ENCODE assay signal across 8 cellular contexts in genomic region chr1:184754479-184755225, GRCh38. TPM values are rescaled to one million over a fixed set of nuclear protein-coding genes. Genes with fewer than 3 reads are reported as not detected.
DNase-seq lines count a peak whose midpoint lies in the region; ATAC-seq and TF ChIP-seq lines count a peak whose summit lies in the region.

TSS of gene EDEM3 (minus strand) at chr1:184754858. CDS start at chr1:184754646, 212 bp downstream.

- intact Hi-C loops in head of caudate nucleus (cut with DNase I): loop anchor here (2.0 kb wide), 1 partner anchor 402 kb away; the partner anchor contains the start of genes SWT1 and TRMT1L

- no peaks in the 10 kb centered on the region for H3K36me3 ChIP-seq in thymus (ENCODE audit: control insufficient read depth, insufficient read depth)

- H3K27ac Mint-ChIP-seq in osteocyte (ENCODE audit: unreplicated experiment): peak within 1 kb of the TSS; percentile 87

- H3K9me3 Mint-ChIP-seq in osteocyte (ENCODE audit: unreplicated experiment): no peaks in the 10 kb centered on the region

- H3K4me3 ChIP-seq in GM12864 (ENCODE audit: low read depth, low read length): peak within 1 kb of the TSS; percentile 73
- peak within 1 kb of the TSS; percentile 79 for H3K4me3 ChIP-seq in thymus (ENCODE audit: low read length)

- H3K9me3 ChIP-seq in thymus (ENCODE audit: control insufficient read depth): no peaks in the 10 kb centered on the region

- DNase-seq in GM12864 (ENCODE audit: low read depth) (peak; percentile 99), NCI-H1417 (lab: John Stamatoyannopoulos, UW) (peak; percentile 98 to 100 (median 100)), SW 1271 (lab: John Stamatoyannopoulos, UW) (peak; percentile 90 to 95), head of caudate nucleus (peak; percentile 94 to 100 (median 99)), osteocyte (ENCODE audit: extremely low spot score, unreplicated experiment) (peak; percentile 99)
- peak; percentile 93 for DNase-seq in activated naive CD8-positive, alpha-beta T cell treated with anti-CD3 and anti-CD28 coated beads, Interleukin-2, amount 50 U/mL, for 16 hours (ENCODE audit: low read depth, low spot score)

- peak; percentile 92 for ATAC-seq in HG02759 (IDR thresholded peaks at IDR 0.05; ENCODE audit: unreplicated experiment)

- H3K27ac ChIP-seq in thymus (ENCODE audit: low read depth): peak within 1 kb of the TSS; percentile 95

- H3K27me3 ChIP-seq in thymus (ENCODE audit: control insufficient read depth, insufficient read depth): no peaks in the 10 kb centered on the region

- H3K4me1 Mint-ChIP-seq in osteocyte (ENCODE audit: unreplicated experiment): peaks cover 25% of the 10 kb centered on the region

- H3K27me3 Mint-ChIP-seq in osteocyte (ENCODE audit: unreplicated experiment): peaks cover 15% of the 10 kb centered on the region

- peak within 1 kb of the TSS; percentile 95 for H3K4me3 Mint-ChIP-seq in osteocyte (ENCODE audit: unreplicated experiment)

- peaks cover 3% of the 10 kb centered on the region for H3K4me1 ChIP-seq in thymus (ENCODE audit: control insufficient read depth, insufficient read depth, low read length)

- TF ChIP-seq CTCF in GM12864 (IDR thresholded peaks at IDR 0.05; ENCODE audit: low read depth, low read length, missing control alignments) (no peak), osteocyte (IDR thresholded peaks at IDR 0.05) (no peak)

- no peaks in the 10 kb centered on the region for H3K36me3 Mint-ChIP-seq in osteocyte (ENCODE audit: unreplicated experiment)

- WGBS in thymus: under 1% methylated on average over 76 of the region's 76 CpGs

RNA-seq across cellular contexts. Expression of gene EDEM3, which starts in this region (rescaled TPM):
- total RNA-seq in osteocyte: 34.7 and 36.8 TPM in 2 replicates
- 19.0 TPM for polyA plus RNA-seq in thymus

Comparison
In these comparisons a context has a peak if more than half of its experiments do, and no peak if none do; other contexts are left out.
1. Peak in every context shown above with its lines: DNase-seq, ATAC-seq, H3K4me3 ChIP-seq and H3K27ac ChIP-seq.